Comparison of ENCODE assay signal across 17 cellular contexts in the genomic region with DNA sequence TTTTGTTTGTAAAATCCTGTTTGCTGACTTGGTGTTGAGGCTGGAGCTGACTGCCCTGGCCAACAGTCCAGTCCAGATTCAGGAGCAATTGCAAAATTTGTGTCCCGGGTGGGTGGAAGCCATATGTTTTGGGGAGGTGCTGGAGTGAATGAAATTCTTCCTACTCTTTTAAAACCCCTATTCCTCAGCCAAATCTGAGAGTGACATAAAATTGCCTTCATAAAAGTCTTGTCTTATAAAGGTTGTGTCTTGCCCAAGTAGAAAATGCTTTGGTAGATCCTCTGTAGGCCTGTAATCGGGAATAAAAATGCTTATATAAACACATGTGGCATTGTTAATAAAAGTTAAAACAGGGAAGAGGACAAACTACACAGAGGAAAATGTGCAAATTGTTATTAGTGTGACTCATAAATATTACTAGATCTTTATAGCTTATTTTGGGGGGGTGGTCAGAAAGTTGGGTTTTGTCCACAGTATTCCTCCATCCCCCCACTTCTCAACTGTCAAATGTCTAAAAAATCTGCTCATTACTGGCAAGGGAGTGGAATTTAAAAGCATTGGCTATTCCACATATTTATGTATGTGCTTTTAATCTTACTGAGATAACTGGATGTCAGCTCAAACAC. TPM values are rescaled to one million over a fixed set of nuclear protein-coding genes. Genes with fewer than 3 reads are reported as not detected.
DNase-seq lines count a peak whose midpoint lies in the region; ATAC-seq and TF ChIP-seq lines count a peak whose summit lies in the region.
"Had no signal": no experiment of that assay in that cellular context is flagged by ENCODE, and none has a peak within 500 bp of the region (broad histone marks: within the 10 kb centered on the region; RNA-seq: fewer than 3 reads in every experiment).

No MANE protein-coding gene starts in this region.

- ATAC-seq in sciatic nerve = peak; percentile 74
- ATAC-seq in HG02970 (IDR thresholded peaks at IDR 0.05; ENCODE audit: low FRiP score, unreplicated experiment) = no peak
- no peak for ATAC-seq in GM18505 (IDR thresholded peaks at IDR 0.05; ENCODE audit: unreplicated experiment)
- ATAC-seq: HepG2, lower lobe of right lung had no signal

- H3K9ac ChIP-seq in adipocyte (ENCODE audit: low read length) = peak overlapping the region; percentile 66

- no peaks in the 10 kb centered on the region for H3K9me3 ChIP-seq in adipocyte (ENCODE audit: control insufficient read depth, low read length)
- H3K9me3 ChIP-seq: lower lobe of right lung, tibial nerve had no signal

- peaks cover 34% of the 10 kb centered on the region for H3K4me1 ChIP-seq in adipocyte (ENCODE audit: control insufficient read depth, insufficient read depth, low read length)
- H3K4me1 ChIP-seq: lower lobe of right lung had no signal

- intact Hi-C loops in sciatic nerve (cut with DNase I) = no loop called here

- H3K36me3 ChIP-seq in adipocyte (ENCODE audit: control insufficient read depth, insufficient read depth, low read length, severe bottlenecking) = peaks cover 42% of the 10 kb centered on the region

- H3K27me3 ChIP-seq in adipocyte (replicated peaks; ENCODE audit: control insufficient read depth, insufficient read depth, low read length) = no peaks in the 10 kb centered on the region
- H3K27me3 ChIP-seq: tibial nerve had no signal

- H3K4me3 ChIP-seq in AG09309 (ENCODE audit: control insufficient read depth, low read depth, low read length) = no peak overlapping the region
- peak overlapping the region; percentile 10 for H3K4me3 ChIP-seq in adipocyte (ENCODE audit: low read length)
- no peak overlapping the region for H3K4me3 ChIP-seq in fibroblast of villous mesenchyme (ENCODE audit: low read depth, low read length)
- H3K4me3 ChIP-seq: lower lobe of right lung, tibial nerve had no signal

- DNase-seq in AG09309 (ENCODE audit: low read depth) = peak; percentile 77
- peak; percentile 64 for DNase-seq in adipocyte (ENCODE audit: low read depth)
- DNase-seq in fibroblast of villous mesenchyme (ENCODE audit: low read depth) = peak; percentile 70
- DNase-seq in sciatic nerve (ENCODE audit: low spot score) = no peak
- no peak for DNase-seq in amygdala (lab: John Stamatoyannopoulos, UW)
- no peak for DNase-seq in iPS-NIHi11 (ENCODE audit: low spot score)
- DNase-seq: activated CD4-positive, alpha-beta T cell treated with anti-CD3 and anti-CD28 coated beads for 48 hours; CD4-positive, CD25-positive, alpha-beta regulatory T cell; DMS79; endodermal cell; glutamatergic neuron; lower lobe of right lung; NK-92 treated with Interleukin-12 subunit alpha and Interleukin-12 subunit beta, amount 100 ng/mL, for 24 hours had no signal

- no peak for TF ChIP-seq POLR2A in GM18505 (IDR thresholded peaks at IDR 0.05; ENCODE audit: borderline replicate concordance, extremely low read depth, insufficient read depth, insufficient read length)

- TF ChIP-seq CTCF in AG09309 (IDR thresholded peaks at IDR 0.05; ENCODE audit: control insufficient read depth, insufficient read depth, low read depth, low read length, missing control alignments) = no peak
- TF ChIP-seq CTCF in fibroblast of villous mesenchyme (IDR thresholded peaks at IDR 0.05; ENCODE audit: insufficient read depth, low read depth, low read length) = no peak

RNA-seq across cellular contexts. Expression of a gene that starts 45.6 kb away (rescaled TPM):
- 58.6 and 80.3 TPM in 2 replicates for total RNA-seq in fibroblast of villous mesenchyme
- 38.1 TPM for total RNA-seq in sciatic nerve

Comparison
In these comparisons a context has a peak if more than half of its experiments do, and no peak if none do; other contexts are left out.
1. DNase-seq: peak in AG09309 (single experiment), adipocyte (single experiment) and fibroblast of villous mesenchyme (single experiment); none in sciatic nerve (single experiment), amygdala (0 of 56) and iPS-NIHi11 (single experiment).